Comparison of ENCODE assay signal across 8 cellular contexts in genomic region chr4:17576932-17577659, GRCh38. TPM values are rescaled to one million over a fixed set of nuclear protein-coding genes. Genes with fewer than 3 reads are reported as not detected.
DNase-seq lines count a peak whose midpoint lies in the region; ATAC-seq, FAIRE-seq and TF ChIP-seq lines count a peak whose summit lies in the region.

LAP3 (plus strand) TSS chr4:17577198; CDS start chr4:17577466, 268 bp downstream.

- peaks cover 24% of the 10 kb centered on the region for H3K4me1 Mint-ChIP-seq in activated naive CD8-positive, alpha-beta T cell treated with anti-CD3 and anti-CD28 coated beads, Interleukin-2, amount 50 U/mL, for 24 hours

- peak; percentile 96 for DNase-seq in GM12864 (ENCODE audit: low read depth)
- peak; percentile 75 for DNase-seq in NCI-H128 (lab: John Stamatoyannopoulos, UW; ENCODE audit: unreplicated experiment)
- peak; percentile 91 for DNase-seq in SW480 (ENCODE audit: low spot score)
- DNase-seq in activated naive CD8-positive, alpha-beta T cell treated with anti-CD3 and anti-CD28 coated beads, Interleukin-2, amount 50 U/mL, for 24 hours: peak; percentile 99
- DNase-seq in Right ventricle myocardium superior: peak; percentile 99
- DNase-seq in pancreas: peak; percentile 96 to 100 (median 98)
- DNase-seq in tibial artery: peak; percentile 96 to 98

- peak within 1 kb of the TSS; percentile 94 for H3K4me3 Mint-ChIP-seq in activated naive CD8-positive, alpha-beta T cell treated with anti-CD3 and anti-CD28 coated beads, Interleukin-2, amount 50 U/mL, for 24 hours

- TF ChIP-seq CTCF in GM12864 (IDR thresholded peaks at IDR 0.05; ENCODE audit: low read depth, low read length, missing control alignments) (no peak), pancreas (IDR thresholded peaks at IDR 0.05) (no peak), tibial artery (IDR thresholded peaks at IDR 0.05) (no peak)

- H3K36me3 Mint-ChIP-seq in activated naive CD8-positive, alpha-beta T cell treated with anti-CD3 and anti-CD28 coated beads, Interleukin-2, amount 50 U/mL, for 24 hours (ENCODE audit: low read depth): peaks cover 34% of the 10 kb centered on the region

- peak within 1 kb of the TSS; percentile 92 for H3K27ac Mint-ChIP-seq in activated naive CD8-positive, alpha-beta T cell treated with anti-CD3 and anti-CD28 coated beads, Interleukin-2, amount 50 U/mL, for 24 hours

- intact Hi-C loops in Right ventricle myocardium superior (cut with DNase I) (no loop called here), pancreas (cut with DNase I) (no loop called here), tibial artery (cut with DNase I; ENCODE audit: low total_unique reads) (loop anchor here (2.0 to 5.0 kb wide), 2 partner anchors 35 to 234 kb away; partner anchors contain the start of genes DCAF16, MED28 and NCAPG)

- ATAC-seq in HG02678 (IDR thresholded peaks at IDR 0.05; ENCODE audit: unreplicated experiment) (peak; percentile 80), Right ventricle myocardium superior (ENCODE audit: poor library complexity) (peak; percentile 99), pancreas (peak; percentile 96 to 99 (median 98))
- peak; percentile 85 for ATAC-seq in activated naive CD8-positive, alpha-beta T cell treated with anti-CD3 and anti-CD28 coated beads, Interleukin-2, amount 50 U/mL, for 24 hours

- H3K27ac ChIP-seq in pancreas: peak within 1 kb of the TSS; percentile 66 to 87 (median 82)
- peak within 1 kb of the TSS; percentile 89 to 90 for H3K27ac ChIP-seq in tibial artery

- H3K4me3 ChIP-seq in GM12864 (ENCODE audit: low read depth, low read length) (peak within 1 kb of the TSS; percentile 85), pancreas (peak within 1 kb of the TSS; percentile 58 to 85 (median 78)), tibial artery (peak within 1 kb of the TSS; percentile 74 to 85)

- H3K36me3 ChIP-seq in pancreas: no peaks in the 10 kb centered on the region
- peaks cover 4 to 12% (median 5%) of the 10 kb centered on the region in 3 donors for H3K36me3 ChIP-seq in tibial artery

- peaks cover 0 to 8% (median 5%) of the 10 kb centered on the region in 3 donors for H3K4me1 ChIP-seq in pancreas
- peaks cover 0 to 24% (median 13%) of the 10 kb centered on the region in 4 donors for H3K4me1 ChIP-seq in tibial artery

- WGBS in pancreas, 2 donors: 0% methylated on average over 88 to 90 of the region's 90 CpGs

- H3K27me3 Mint-ChIP-seq in activated naive CD8-positive, alpha-beta T cell treated with anti-CD3 and anti-CD28 coated beads, Interleukin-2, amount 50 U/mL, for 24 hours: no peaks in the 10 kb centered on the region

- peak; percentile 81 for FAIRE-seq in pancreas (lab: Jason Lieb, UNC)

- H3K27me3 ChIP-seq in pancreas: no peaks in the 10 kb centered on the region
- no peaks in the 10 kb centered on the region for H3K27me3 ChIP-seq in tibial artery

- H3K9me3 Mint-ChIP-seq in activated naive CD8-positive, alpha-beta T cell treated with anti-CD3 and anti-CD28 coated beads, Interleukin-2, amount 50 U/mL, for 24 hours: no peaks in the 10 kb centered on the region

- H3K9me3 ChIP-seq in pancreas: no peaks in the 10 kb centered on the region
- H3K9me3 ChIP-seq in tibial artery: no peaks in the 10 kb centered on the region

RNA-seq across cellular contexts. Expression of gene LAP3, which starts in this region (rescaled TPM):
- 52.6 TPM for total RNA-seq in Right ventricle myocardium superior
- 10 to 100 TPM; 14.5 to 30.0 (median 19.5) TPM for total RNA-seq in pancreas
- polyA plus RNA-seq in pancreas: 10 to 100 TPM; 10.4 to 18.3 TPM

Comparison
In these comparisons a context has a peak if more than half of its experiments do, and no peak if none do; other contexts are left out.
1. Peak in every context shown above with its lines: DNase-seq, ATAC-seq, H3K4me3 ChIP-seq and H3K27ac ChIP-seq.